ENCODE assay signal across 8 cellular contexts in the genomic region with DNA sequence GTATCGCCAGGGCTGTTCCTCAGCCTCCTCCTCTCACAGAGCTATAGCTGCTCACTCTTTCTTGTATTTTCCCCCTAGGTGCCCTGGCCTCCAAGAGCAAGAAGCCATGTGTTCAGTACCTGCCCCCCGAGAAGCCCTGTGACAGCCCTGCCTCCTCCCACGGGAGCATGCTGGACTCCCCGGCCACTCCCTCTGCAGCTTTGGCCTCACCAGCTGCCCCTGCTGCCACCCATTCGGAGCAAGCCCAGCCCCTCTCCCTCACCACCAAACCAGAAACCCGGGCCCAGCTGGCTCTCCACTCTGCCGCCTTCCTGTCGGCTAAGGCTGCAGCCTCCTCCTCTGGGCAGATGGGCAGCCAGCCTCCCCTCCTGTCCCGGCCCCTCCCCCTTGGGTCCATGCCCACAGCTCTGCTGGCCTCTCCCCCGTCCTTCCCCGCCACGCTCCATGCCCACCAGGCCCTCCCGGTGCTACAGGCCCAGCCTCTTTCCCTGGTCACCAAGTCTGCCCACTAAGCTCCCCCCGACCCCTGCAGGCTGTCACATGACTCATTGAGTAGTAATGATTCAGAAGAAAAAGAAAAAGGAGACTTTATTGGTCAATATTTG. TPM values are rescaled to one million over a fixed set of nuclear protein-coding genes. Genes with fewer than 3 reads are reported as not detected.
A peak's percentile ranks its signal among the peaks of the same experiment; 100 is the strongest.
DNase-seq lines count a peak whose midpoint lies in the region; ATAC-seq and TF ChIP-seq lines count a peak whose summit lies in the region.

No MANE protein-coding gene starts in this region.

- H3K27me3 ChIP-seq in CD4-positive, CD25-positive, alpha-beta regulatory T cell (ENCODE audit: control insufficient read depth, insufficient read depth, low read length), result no peaks in the 10 kb centered on the region
- H3K27me3 ChIP-seq in WERI-Rb-1 (ENCODE audit: insufficient read depth, low read depth, severe bottlenecking) (no peaks in the 10 kb centered on the region), right atrium auricular region (no peaks in the 10 kb centered on the region)

- no peak for ATAC-seq in CD4-positive, CD25-positive, alpha-beta regulatory T cell (ENCODE audit: low read depth in 2 of 2)
- ATAC-seq in HG03097 (IDR thresholded peaks at IDR 0.05; ENCODE audit: low FRiP score, unreplicated experiment), result peak; percentile 48
- peak; percentile 35 for ATAC-seq in stimulated activated memory B cell treated with anti-CD40 and anti-IgM and Interleukin-4, amounts not matched to agents 10 μg/mL and 1 μg/mL and 100 μg/mL, for 72 hours
- no peak for ATAC-seq in GM18511 (IDR thresholded peaks at IDR 0.05; ENCODE audit: unreplicated experiment)

- peak overlapping the region; percentile 70 to 88 (median 83) for H3K4me3 Mint-ChIP-seq in CD4-positive, CD25-positive, alpha-beta regulatory T cell
- peak overlapping the region; percentile 49 for H3K4me3 Mint-ChIP-seq in stimulated activated memory B cell treated with anti-CD40 and anti-IgM and Interleukin-4, amounts not matched to agents 10 μg/mL and 1 μg/mL and 100 μg/mL, for 72 hours

- TF ChIP-seq CTCF in WERI-Rb-1 (IDR thresholded peaks at IDR 0.05; ENCODE audit: low read depth, low read length) (no peak), right atrium auricular region (IDR thresholded peaks at IDR 0.05) (no peak)

- peaks cover 5 to 53% (median 27%) of the 10 kb centered on the region in 4 donors for H3K4me1 Mint-ChIP-seq in CD4-positive, CD25-positive, alpha-beta regulatory T cell
- H3K4me1 Mint-ChIP-seq in stimulated activated memory B cell treated with anti-CD40 and anti-IgM and Interleukin-4, amounts not matched to agents 10 μg/mL and 1 μg/mL and 100 μg/mL, for 72 hours, result peaks cover 23% of the 10 kb centered on the region

- peaks cover 5% of the 10 kb centered on the region for H3K36me3 ChIP-seq in CD4-positive, CD25-positive, alpha-beta regulatory T cell (ENCODE audit: control insufficient read depth, insufficient read depth, low read length)
- H3K36me3 ChIP-seq in WERI-Rb-1 (peaks cover 7% of the 10 kb centered on the region; the same call in 1 of the 2 replicates), right atrium auricular region (peaks cover 32% of the 10 kb centered on the region)

- H3K27me3 Mint-ChIP-seq in CD4-positive, CD25-positive, alpha-beta regulatory T cell, result peaks cover 12% of the 10 kb centered on the region
- H3K27me3 Mint-ChIP-seq in stimulated activated memory B cell treated with anti-CD40 and anti-IgM and Interleukin-4, amounts not matched to agents 10 μg/mL and 1 μg/mL and 100 μg/mL, for 72 hours, result peaks cover 17% of the 10 kb centered on the region

- H3K9me3 ChIP-seq in CD4-positive, CD25-positive, alpha-beta regulatory T cell (ENCODE audit: control insufficient read depth in 2 of 2, low read length in 2 of 2), result no peaks in the 10 kb centered on the region
- H3K9me3 ChIP-seq in WERI-Rb-1 (ENCODE audit: severe bottlenecking) (no peaks in the 10 kb centered on the region), right atrium auricular region (no peaks in the 10 kb centered on the region)

- peak overlapping the region; percentile 73 for H3K4me3 ChIP-seq in CD4-positive, CD25-positive, alpha-beta regulatory T cell (ENCODE audit: low read depth, low read length)
- H3K4me3 ChIP-seq in WERI-Rb-1 (ENCODE audit: low read depth, low read length) (no peak overlapping the region), right atrium auricular region (no peak overlapping the region)

- peaks cover 22% of the 10 kb centered on the region for H3K4me1 ChIP-seq in CD4-positive, CD25-positive, alpha-beta regulatory T cell (ENCODE audit: control insufficient read depth, insufficient read depth, low read length, poor library complexity, severe bottlenecking)
- peaks cover 0 to 16% of the 10 kb centered on the region in 2 donors for H3K4me1 ChIP-seq in right atrium auricular region

- H3K36me3 Mint-ChIP-seq in CD4-positive, CD25-positive, alpha-beta regulatory T cell, result peaks cover 7% of the 10 kb centered on the region
- H3K36me3 Mint-ChIP-seq in stimulated activated memory B cell treated with anti-CD40 and anti-IgM and Interleukin-4, amounts not matched to agents 10 μg/mL and 1 μg/mL and 100 μg/mL, for 72 hours, result peaks cover 6% of the 10 kb centered on the region

- no peak for DNase-seq in CD4-positive, CD25-positive, alpha-beta regulatory T cell
- peak; percentile 84 for DNase-seq in WERI-Rb-1
- peak; percentile 63 for DNase-seq in right atrium auricular region (ENCODE audit: low spot score)
- DNase-seq in activated effector memory CD4-positive, alpha-beta T cell treated with Interleukin-2 at 50 U/mL for 16 hours, result no peak
- DNase-seq in activated CD4-positive, CD25-positive, alpha-beta regulatory T cell treated with anti-CD3 and anti-CD28 coated beads, Interleukin-2, amount 50 U/mL, for 72 hours, result no peak

- peak overlapping the region; percentile 94 to 97 (median 97) for H3K27ac Mint-ChIP-seq in CD4-positive, CD25-positive, alpha-beta regulatory T cell
- H3K27ac Mint-ChIP-seq in stimulated activated memory B cell treated with anti-CD40 and anti-IgM and Interleukin-4, amounts not matched to agents 10 μg/mL and 1 μg/mL and 100 μg/mL, for 72 hours, result peak overlapping the region; percentile 80

- peak overlapping the region; percentile 65 for H3K27ac ChIP-seq in CD4-positive, CD25-positive, alpha-beta regulatory T cell (ENCODE audit: insufficient read depth, low read length, poor library complexity, severe bottlenecking)
- H3K27ac ChIP-seq in WERI-Rb-1 (peak overlapping the region; percentile 63), right atrium auricular region (peak overlapping the region; percentile 0 to 5)

- H3K9me3 Mint-ChIP-seq in CD4-positive, CD25-positive, alpha-beta regulatory T cell, result no peaks in the 10 kb centered on the region
- H3K9me3 Mint-ChIP-seq in stimulated activated memory B cell treated with anti-CD40 and anti-IgM and Interleukin-4, amounts not matched to agents 10 μg/mL and 1 μg/mL and 100 μg/mL, for 72 hours, result no peaks in the 10 kb centered on the region

RNA-seq across cellular contexts. Expression of gene TGOLN2, which starts 18.7 kb away (rescaled TPM):
- 168 TPM for total RNA-seq in CD4-positive, CD25-positive, alpha-beta regulatory T cell
- polyA plus RNA-seq in CD4-positive, CD25-positive, alpha-beta regulatory T cell, result 10 to 100 TPM; 51.3 to 62.7 (median 62.1) TPM
- total RNA-seq in right atrium auricular region, result 10 to 100 TPM; 89.3 to 99.5 TPM

RNA-seq across cellular contexts. Expression of gene RETSAT, which starts 45.3 kb away (rescaled TPM):
- total RNA-seq in CD4-positive, CD25-positive, alpha-beta regulatory T cell, result 32.4 TPM
- 10 to 100 TPM; 13.8 to 18.1 (median 15.8) TPM for polyA plus RNA-seq in CD4-positive, CD25-positive, alpha-beta regulatory T cell
- total RNA-seq in right atrium auricular region, result 10 to 100 TPM; 34.2 to 40.8 TPM

RNA-seq across cellular contexts. Expression of gene ELMOD3, which starts 45.5 kb away (rescaled TPM):
- total RNA-seq in CD4-positive, CD25-positive, alpha-beta regulatory T cell, result 21.5 TPM
- 10 to 100 TPM; 13.5 to 16.3 (median 15.4) TPM for polyA plus RNA-seq in CD4-positive, CD25-positive, alpha-beta regulatory T cell
- 10 to 100 TPM in 1 of 2 donors, 1 to 10 TPM in 1; 8.4 to 11.1 TPM for total RNA-seq in right atrium auricular region

Comparison
In these comparisons a context has a peak if more than half of its experiments do, and no peak if none do; other contexts are left out.
1. ATAC-seq: peak in HG03097 (single experiment) and stimulated activated memory B cell treated with anti-CD40 and anti-IgM and Interleukin-4, amounts not matched to agents 10 μg/mL and 1 μg/mL and 100 μg/mL, for 72 hours (single experiment); none in CD4-positive, CD25-positive, alpha-beta regulatory T cell (0 of 2) and GM18511 (single experiment).
2. DNase-seq: peak in WERI-Rb-1 (single experiment) and right atrium auricular region (single experiment); none in CD4-positive, CD25-positive, alpha-beta regulatory T cell (0 of 3), activated effector memory CD4-positive, alpha-beta T cell treated with Interleukin-2 at 50 U/mL for 16 hours (single experiment) and activated CD4-positive, CD25-positive, alpha-beta regulatory T cell treated with anti-CD3 and anti-CD28 coated beads, Interleukin-2, amount 50 U/mL, for 72 hours (single experiment).
3. H3K27ac ChIP-seq: peak in every context shown above with its lines; median percentile 65 in CD4-positive, CD25-positive, alpha-beta regulatory T cell; 63 in WERI-Rb-1; 2 in right atrium auricular region.